14 cellular contexts compared by ENCODE assay signal in the genomic region with DNA sequence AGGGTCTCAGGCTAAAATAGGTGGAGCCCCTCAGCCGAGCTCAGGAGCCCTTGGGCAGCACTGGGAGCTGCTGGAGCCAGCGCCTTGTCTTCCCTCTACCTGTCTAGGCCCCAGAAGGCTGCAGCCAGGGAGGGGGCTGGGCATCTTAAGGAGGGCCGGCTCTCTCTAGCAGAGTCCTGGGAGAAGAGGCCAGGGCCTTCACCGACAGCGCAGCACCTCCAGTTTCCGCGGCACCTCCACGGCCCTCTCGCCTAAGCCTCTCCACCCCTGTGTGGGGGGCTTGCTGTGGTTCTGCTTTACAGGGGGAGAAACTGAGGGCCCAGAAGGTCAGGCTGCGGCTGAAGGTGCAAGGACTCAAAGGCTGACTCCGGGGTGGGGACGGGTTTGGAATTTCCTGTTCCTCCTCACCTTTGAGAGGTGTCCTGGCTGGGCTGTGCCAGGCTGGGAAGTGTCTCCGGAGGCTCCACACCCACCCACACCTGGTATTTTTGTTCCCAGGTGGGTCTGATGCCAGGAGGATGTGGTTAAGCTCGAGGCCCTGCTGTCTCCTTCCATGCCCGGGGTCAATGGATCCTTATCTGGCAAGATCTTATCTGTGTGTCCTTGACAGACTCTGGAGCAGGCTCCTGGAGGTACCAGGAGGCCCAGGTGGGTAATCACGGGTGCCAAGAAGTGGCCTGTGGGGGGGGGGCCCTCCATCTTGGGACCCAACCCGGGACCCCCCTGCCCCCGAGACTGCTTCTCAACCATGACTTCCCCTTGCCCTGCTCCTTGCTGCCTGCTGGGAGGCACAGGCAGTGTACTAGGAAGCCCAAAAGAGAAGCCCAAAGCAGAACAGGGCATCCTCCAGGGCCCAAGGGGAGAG.
DNase-seq lines count a peak whose midpoint lies in the region; ATAC-seq, FAIRE-seq and TF ChIP-seq lines count a peak whose summit lies in the region.
"Had no signal": no experiment of that assay in that cellular context is flagged by ENCODE, and none has a peak within 500 bp of the region (broad histone marks: within the 10 kb centered on the region; RNA-seq: fewer than 3 reads in every experiment).

No MANE protein-coding gene starts in this region.

- peak overlapping the region; percentile 7 for H2BK120ac ChIP-seq in mesenchymal stem cell (ENCODE audit: low read depth, low read length)

- POLR2A ChIA-PET in activated naive CD8-positive, alpha-beta T cell treated with anti-CD3 and anti-CD28 coated beads, Interleukin-2, amount 10 ng/mL, durations not matched to agents 7 days and 5 days (lab: Charles Lee), result no interaction called here
- POLR2A ChIA-PET in activated CD8-positive, alpha-beta T cell treated with anti-CD3 and anti-CD28 coated beads, Interleukin-2, amount 10 ng/mL, durations not matched to agents 7 days and 5 days (lab: Charles Lee), result no interaction called here

- ATAC-seq in activated naive CD8-positive, alpha-beta T cell treated with anti-CD3 and anti-CD28 coated beads, Interleukin-2, amount 10 ng/mL, durations not matched to agents 7 days and 5 days (ENCODE audit: low read depth), result no peak
- no peak for ATAC-seq in HG03460 (IDR thresholded peaks at IDR 0.05; ENCODE audit: unreplicated experiment)
- no peak for ATAC-seq in activated CD8-positive, alpha-beta T cell treated with anti-CD3 and anti-CD28 coated beads, Interleukin-2, amount 10 ng/mL, durations not matched to agents 7 days and 5 days
- ATAC-seq: stimulated activated naive CD8-positive, alpha-beta T cell treated with anti-CD3 and anti-CD28 coated beads, Interleukin-15, Interleukin-2, amounts not matched to agents 100 U/mL and 50 U/mL, for 24 hours; T-cell had no signal

- no peak for FAIRE-seq in bronchial epithelial cell (lab: Jason Lieb, UNC)

- no peak overlapping the region for H4K91ac ChIP-seq in mesenchymal stem cell (ENCODE audit: low read length)

- no peak overlapping the region for H3K14ac ChIP-seq in mesenchymal stem cell (ENCODE audit: low read length in 2 of 2)

- no peak overlapping the region for H2AK5ac ChIP-seq in mesenchymal stem cell (ENCODE audit: low read length, severe bottlenecking)

- no peak overlapping the region for H2BK12ac ChIP-seq in mesenchymal stem cell (ENCODE audit: low read length in 2 of 2)

- H3K18ac ChIP-seq in mesenchymal stem cell (ENCODE audit: low read depth in 1 of 2, low read length in 2 of 2), result no peak overlapping the region

- H3K4me2 ChIP-seq in mesenchymal stem cell (ENCODE audit: low read length, poor library complexity, severe bottlenecking), result no peak overlapping the region

- H3K27me3 ChIP-seq in bronchial epithelial cell (ENCODE audit: control insufficient read depth, insufficient read depth, low read length) (peaks cover 2% of the 10 kb centered on the region), mesenchymal stem cell (ENCODE audit: control insufficient read depth in 1 of 2, insufficient read depth in 1 of 2, low read length in 2 of 2) (peaks cover 21 to 46% of the 10 kb centered on the region in 2 experiments)

- CTCF ChIA-PET in activated CD8-positive, alpha-beta T cell treated with anti-CD3 and anti-CD28 coated beads, Interleukin-2, amount 10 ng/mL, durations not matched to agents 7 days and 5 days (lab: Charles Lee), result interaction anchor here (0.7 to 1.0 kb wide), 3 partner anchors 13 to 282 kb away, joined by 4 to 5 read pairs (median 4); no protein-coding TSS in a partner anchor

- H3K79me1 ChIP-seq in mesenchymal stem cell (replicated peaks; ENCODE audit: low read length, poor library complexity, severe bottlenecking), result no peaks in the 10 kb centered on the region

- H3K4ac ChIP-seq in mesenchymal stem cell (ENCODE audit: low read depth in 1 of 2, low read length in 2 of 2), result no peak overlapping the region

- H3K23ac ChIP-seq in mesenchymal stem cell (ENCODE audit: low read length in 2 of 2), result no peak overlapping the region

- H2BK15ac ChIP-seq in mesenchymal stem cell (ENCODE audit: low read depth, poor library complexity, severe bottlenecking), result peak overlapping the region; percentile 73

- no peak overlapping the region for H3K27ac ChIP-seq in mesenchymal stem cell (ENCODE audit: low read length, poor library complexity, severe bottlenecking)

- no peaks in the 10 kb centered on the region for H3K36me3 Mint-ChIP-seq in activated naive CD8-positive, alpha-beta T cell treated with anti-CD3 and anti-CD28 coated beads, Interleukin-2, amount 10 ng/mL, durations not matched to agents 7 days and 5 days
- H3K36me3 Mint-ChIP-seq in activated naive CD8-positive, alpha-beta T cell treated with anti-CD3 and anti-CD28 coated beads for 36 hours, result no peaks in the 10 kb centered on the region
- H3K36me3 Mint-ChIP-seq in activated CD8-positive, alpha-beta T cell treated with anti-CD3 and anti-CD28 coated beads, Interleukin-2, amount 10 ng/mL, durations not matched to agents 7 days and 5 days (ENCODE audit: low read depth), result no peaks in the 10 kb centered on the region
- H3K36me3 Mint-ChIP-seq: T-cell had no signal

- H3K27me3 Mint-ChIP-seq in activated naive CD8-positive, alpha-beta T cell treated with anti-CD3 and anti-CD28 coated beads, Interleukin-2, amount 10 ng/mL, durations not matched to agents 7 days and 5 days, result peaks cover 9% of the 10 kb centered on the region
- peaks cover 53% of the 10 kb centered on the region for H3K27me3 Mint-ChIP-seq in activated naive CD8-positive, alpha-beta T cell treated with anti-CD3 and anti-CD28 coated beads for 36 hours
- H3K27me3 Mint-ChIP-seq in activated CD8-positive, alpha-beta T cell treated with anti-CD3 and anti-CD28 coated beads, Interleukin-2, amount 10 ng/mL, durations not matched to agents 7 days and 5 days (ENCODE audit: low read depth), result peaks cover 2% of the 10 kb centered on the region

- H2BK5ac ChIP-seq in mesenchymal stem cell (ENCODE audit: low read depth, low read length, poor library complexity, severe bottlenecking), result no peak overlapping the region

- H3K4me3 ChIP-seq in bronchial epithelial cell (ENCODE audit: low read depth, low read length) (no peak overlapping the region), mesenchymal stem cell (ENCODE audit: insufficient read depth in 1 of 2, low read depth in 1 of 2, low read length in 2 of 2) (no peak overlapping the region)

- DNase-seq in activated naive CD8-positive, alpha-beta T cell treated with anti-CD3 and anti-CD28 coated beads, Interleukin-2, amount 10 ng/mL, durations not matched to agents 7 days and 5 days, result peak; percentile 20
- DNase-seq in activated naive CD8-positive, alpha-beta T cell treated with anti-CD3 and anti-CD28 coated beads for 36 hours, result no peak
- DNase-seq in bronchial epithelial cell (ENCODE audit: low read depth) (peak; percentile 25), mesenchymal stem cell (no peak), ureter (ENCODE audit: low spot score) (peak; percentile 46), RKO (ENCODE audit: low spot score) (no peak)
- DNase-seq in activated CD8-positive, alpha-beta T cell treated with anti-CD3 and anti-CD28 coated beads, Interleukin-2, amount 10 ng/mL, durations not matched to agents 7 days and 5 days, result no peak
- DNase-seq: effector CD8-positive, alpha-beta T cell; GDM1; NCI-H1417 treated with DMSO at 0.1 percent for 48 hours had no signal

- H3K9ac ChIP-seq in mesenchymal stem cell (ENCODE audit: low read length), result no peak overlapping the region

- TF ChIP-seq CTCF in bronchial epithelial cell (IDR thresholded peaks at IDR 0.05; ENCODE audit: insufficient read depth, low read length, severe bottlenecking), result no peak

- H3K36me3 ChIP-seq in bronchial epithelial cell (ENCODE audit: control insufficient read depth, insufficient read depth, low read length) (no peaks in the 10 kb centered on the region), mesenchymal stem cell (ENCODE audit: control insufficient read depth in 1 of 2, insufficient read depth in 2 of 2, low read depth in 1 of 2, low read length in 2 of 2) (no peaks in the 10 kb centered on the region)

- peaks cover 1% of the 10 kb centered on the region for H3K4me1 Mint-ChIP-seq in activated naive CD8-positive, alpha-beta T cell treated with anti-CD3 and anti-CD28 coated beads, Interleukin-2, amount 10 ng/mL, durations not matched to agents 7 days and 5 days
- no peaks in the 10 kb centered on the region for H3K4me1 Mint-ChIP-seq in activated naive CD8-positive, alpha-beta T cell treated with anti-CD3 and anti-CD28 coated beads for 36 hours
- no peaks in the 10 kb centered on the region for H3K4me1 Mint-ChIP-seq in activated CD8-positive, alpha-beta T cell treated with anti-CD3 and anti-CD28 coated beads, Interleukin-2, amount 10 ng/mL, durations not matched to agents 7 days and 5 days (ENCODE audit: low read depth)

- peaks cover 15% of the 10 kb centered on the region for H3K4me1 ChIP-seq in mesenchymal stem cell (ENCODE audit: control insufficient read depth, insufficient read depth, low read depth, low read length)

- no peak overlapping the region for H2AFZ ChIP-seq in mesenchymal stem cell (ENCODE audit: low read depth, low read length)

- H3K4me3 Mint-ChIP-seq in activated naive CD8-positive, alpha-beta T cell treated with anti-CD3 and anti-CD28 coated beads, Interleukin-2, amount 10 ng/mL, durations not matched to agents 7 days and 5 days, result no peak overlapping the region
- H3K4me3 Mint-ChIP-seq in activated naive CD8-positive, alpha-beta T cell treated with anti-CD3 and anti-CD28 coated beads for 36 hours, result no peak overlapping the region
- H3K4me3 Mint-ChIP-seq in activated CD8-positive, alpha-beta T cell treated with anti-CD3 and anti-CD28 coated beads, Interleukin-2, amount 10 ng/mL, durations not matched to agents 7 days and 5 days, result no peak overlapping the region
- H3K4me3 Mint-ChIP-seq: T-cell had no signal

- no peak overlapping the region for H3K27ac Mint-ChIP-seq in activated naive CD8-positive, alpha-beta T cell treated with anti-CD3 and anti-CD28 coated beads, Interleukin-2, amount 10 ng/mL, durations not matched to agents 7 days and 5 days
- no peak overlapping the region for H3K27ac Mint-ChIP-seq in activated naive CD8-positive, alpha-beta T cell treated with anti-CD3 and anti-CD28 coated beads for 36 hours
- H3K27ac Mint-ChIP-seq in activated CD8-positive, alpha-beta T cell treated with anti-CD3 and anti-CD28 coated beads, Interleukin-2, amount 10 ng/mL, durations not matched to agents 7 days and 5 days, result no peak overlapping the region
- H3K27ac Mint-ChIP-seq: T-cell had no signal

- no peaks in the 10 kb centered on the region for H3K9me3 Mint-ChIP-seq in activated naive CD8-positive, alpha-beta T cell treated with anti-CD3 and anti-CD28 coated beads, Interleukin-2, amount 10 ng/mL, durations not matched to agents 7 days and 5 days
- no peaks in the 10 kb centered on the region for H3K9me3 Mint-ChIP-seq in activated naive CD8-positive, alpha-beta T cell treated with anti-CD3 and anti-CD28 coated beads for 36 hours
- H3K9me3 Mint-ChIP-seq in activated CD8-positive, alpha-beta T cell treated with anti-CD3 and anti-CD28 coated beads, Interleukin-2, amount 10 ng/mL, durations not matched to agents 7 days and 5 days (ENCODE audit: insufficient read depth), result no peaks in the 10 kb centered on the region
- H3K9me3 Mint-ChIP-seq: T-cell had no signal

- 81% methylated on average over 16 of the region's 18 CpGs for WGBS in mesenchymal stem cell

- H3K9me3 ChIP-seq in mesenchymal stem cell (ENCODE audit: control insufficient read depth, low read length), result no peaks in the 10 kb centered on the region
- H3K9me3 ChIP-seq: Caco-2 had no signal

- H4K8ac ChIP-seq in mesenchymal stem cell (ENCODE audit: low read length), result no peak overlapping the region

Comparison
In these comparisons a context has a peak if more than half of its experiments do, and no peak if none do; other contexts are left out.
1. DNase-seq: peak in activated naive CD8-positive, alpha-beta T cell treated with anti-CD3 and anti-CD28 coated beads, Interleukin-2, amount 10 ng/mL, durations not matched to agents 7 days and 5 days (single experiment), bronchial epithelial cell (single experiment) and ureter (single experiment); none in activated naive CD8-positive, alpha-beta T cell treated with anti-CD3 and anti-CD28 coated beads for 36 hours (single experiment), mesenchymal stem cell (single experiment), activated CD8-positive, alpha-beta T cell treated with anti-CD3 and anti-CD28 coated beads, Interleukin-2, amount 10 ng/mL, durations not matched to agents 7 days and 5 days (single experiment) and RKO (single experiment).